ENCODE assay signal across 8 cellular contexts in the genomic region with DNA sequence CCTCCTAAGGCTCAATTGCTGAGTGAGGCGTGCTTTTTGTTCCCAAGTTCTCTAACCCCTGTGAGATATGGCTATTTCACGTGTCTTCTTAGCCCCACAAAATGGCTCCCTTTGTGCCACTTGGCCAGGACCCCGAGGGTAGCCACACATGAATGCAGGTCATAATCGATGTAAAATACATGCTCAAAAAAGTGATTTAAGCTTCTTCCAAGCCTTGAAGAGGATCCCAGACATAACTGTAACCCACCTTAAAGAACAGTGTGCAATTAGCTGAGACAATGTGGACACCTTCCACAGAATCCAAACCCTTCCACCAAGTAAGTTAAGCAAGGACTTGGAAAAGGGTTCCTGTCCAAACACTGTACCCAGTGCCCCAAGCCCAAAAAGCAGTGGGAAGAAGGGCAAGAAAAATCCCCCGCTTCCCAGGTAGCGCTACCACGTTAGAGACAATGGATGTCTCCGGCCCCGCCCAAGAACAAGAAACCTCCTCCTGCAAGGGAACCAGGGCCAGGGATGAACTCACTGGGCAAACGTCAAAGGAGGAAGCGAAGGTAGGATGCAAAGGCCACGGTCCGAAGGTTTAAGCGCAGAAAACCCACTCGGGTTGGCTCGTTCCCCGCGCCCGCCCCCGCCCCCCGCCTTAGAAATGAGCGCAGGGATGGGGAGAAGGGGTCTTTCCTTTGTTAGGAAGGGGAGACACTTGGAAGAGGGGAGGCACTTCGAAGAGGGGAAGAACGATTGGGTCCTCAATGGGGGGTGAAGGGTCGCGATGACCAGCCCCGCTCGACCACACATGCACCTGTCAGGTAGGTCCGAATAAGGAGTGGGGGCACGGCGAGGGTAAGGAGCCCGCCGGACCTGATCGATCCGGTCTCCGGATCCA. TPM values are rescaled to one million over a fixed set of nuclear protein-coding genes. Genes with fewer than 3 reads are reported as not detected.
DNase-seq lines count a peak whose midpoint lies in the region; ATAC-seq and TF ChIP-seq lines count a peak whose summit lies in the region.

No MANE protein-coding gene starts in this region.

- H3K27ac ChIP-seq in CD4-positive, alpha-beta memory T cell (ENCODE audit: low read depth, low read length), result peak overlapping the region; percentile 63
- H3K27ac ChIP-seq in foreskin keratinocyte, result peak overlapping the region; percentile 38
- peak overlapping the region; percentile 92 for H3K27ac ChIP-seq in psoas muscle

- H3K9me3 Mint-ChIP-seq in CD4-positive, alpha-beta memory T cell, result no peaks in the 10 kb centered on the region

- peaks cover 5 to 16% of the 10 kb centered on the region in 2 donors for H3K36me3 Mint-ChIP-seq in CD4-positive, alpha-beta memory T cell

- peaks cover 24% of the 10 kb centered on the region for H3K4me1 ChIP-seq in CD4-positive, alpha-beta memory T cell (ENCODE audit: insufficient read depth, low read length)
- H3K4me1 ChIP-seq in foreskin keratinocyte (peaks cover 12% of the 10 kb centered on the region), psoas muscle (peaks cover 22% of the 10 kb centered on the region)

- no peaks in the 10 kb centered on the region for H3K36me3 ChIP-seq in CD4-positive, alpha-beta memory T cell (ENCODE audit: insufficient read depth, low read length)
- H3K36me3 ChIP-seq in H7 (replicated peaks; ENCODE audit: control insufficient read depth, insufficient read depth, low read length), result peaks cover 2% of the 10 kb centered on the region
- peaks cover under 1 to 6% of the 10 kb centered on the region in 2 donors for H3K36me3 ChIP-seq in psoas muscle (ENCODE audit: insufficient read depth in 1 of 2, low read depth in 1 of 2)

- no peak for ATAC-seq in foreskin keratinocyte
- no peak for ATAC-seq in psoas muscle
- no peak for ATAC-seq in HG03442 (IDR thresholded peaks at IDR 0.05; ENCODE audit: unreplicated experiment)
- ATAC-seq in GM19324 (IDR thresholded peaks at IDR 0.05; ENCODE audit: low FRiP score, unreplicated experiment), result no peak

- H3K9me3 ChIP-seq in CD4-positive, alpha-beta memory T cell (ENCODE audit: control insufficient read depth in 1 of 2, low read length in 2 of 2), result no peaks in the 10 kb centered on the region
- H3K9me3 ChIP-seq in psoas muscle, result no peaks in the 10 kb centered on the region

- peak overlapping the region; percentile 74 to 94 (median 91) for H3K27ac Mint-ChIP-seq in CD4-positive, alpha-beta memory T cell

- POLR2A ChIA-PET in CD4-positive, alpha-beta memory T cell (lab: Charles Lee; ENCODE audit: partially characterized antibody), result interaction anchor here (0.6 to 2.1 kb wide), 18 partner anchors 10 to 118 kb away, joined by 3 to 13 read pairs (median 4); partner anchors contain the start of genes ARMC7, MIF4GD, NT5C and NUP85

- H3K27me3 ChIP-seq in CD4-positive, alpha-beta memory T cell (ENCODE audit: insufficient read depth, low read length), result no peaks in the 10 kb centered on the region
- no peaks in the 10 kb centered on the region for H3K27me3 ChIP-seq in H7 (ENCODE audit: control insufficient read depth, insufficient read depth, low read length)
- no peaks in the 10 kb centered on the region for H3K27me3 ChIP-seq in foreskin keratinocyte
- H3K27me3 ChIP-seq in psoas muscle (ENCODE audit: insufficient read depth in 3 of 3, low read length in 2 of 3), result no peaks in the 10 kb centered on the region

- no peak for DNase-seq in CD4-positive, alpha-beta memory T cell
- DNase-seq in H7, result peak; percentile 76
- DNase-seq in NCI-H446 (lab: John Stamatoyannopoulos, UW), result peak; percentile 23 to 60
- DNase-seq in activated CD8-positive, alpha-beta memory T cell treated with anti-CD3 and anti-CD28 coated beads, Interleukin-2, amount 50 U/mL, for 48 hours, result peak; percentile 70
- DNase-seq in foreskin keratinocyte, result peak in 1 of 2 donors; percentile 23
- DNase-seq in psoas muscle, result peak in 1 of 2 donors; percentile 46

- H3K27me3 Mint-ChIP-seq in CD4-positive, alpha-beta memory T cell, result no peaks in the 10 kb centered on the region

- H3K4me3 Mint-ChIP-seq in CD4-positive, alpha-beta memory T cell, result peak overlapping the region; percentile 89 to 96 (median 94)

- WGBS in psoas muscle, 3 donors, result 7 to 9% (median 8%) methylated on average over 36 of the region's 36 CpGs

- peaks cover 28 to 32% (median 31%) of the 10 kb centered on the region in 4 donors for H3K4me1 Mint-ChIP-seq in CD4-positive, alpha-beta memory T cell

- intact Hi-C loops in CD4-positive, alpha-beta memory T cell (cut with micrococcal nuclease), result loop anchor here (2.0 to 5.0 kb wide), 2 partner anchors 22 to 41 kb away; partner anchors contain the start of gene NT5C
- intact Hi-C loops in psoas muscle (cut with DNase I), result no loop called here

- peak overlapping the region; percentile 40 to 85 for H3K4me3 ChIP-seq in CD4-positive, alpha-beta memory T cell (ENCODE audit: low read length in 2 of 2)
- peak overlapping the region; percentile 99 for H3K4me3 ChIP-seq in H7 (ENCODE audit: insufficient read depth, low read depth, low read length)
- peak overlapping the region; percentile 82 for H3K4me3 ChIP-seq in psoas muscle

- CTCF ChIA-PET in CD4-positive, alpha-beta memory T cell (lab: Charles Lee; ENCODE audit: partially characterized antibody), result interaction anchor here (1.0 to 7.1 kb wide), 3 partner anchors 19 to 39 kb away, joined by 3 to 27 read pairs (median 5); no protein-coding TSS in a partner anchor

- TF ChIP-seq CTCF in foreskin keratinocyte (conservative IDR thresholded peaks at IDR 0.05) (no peak), psoas muscle (IDR thresholded peaks at IDR 0.05) (no peak)

RNA-seq across cellular contexts. Expression of gene JPT1, which starts 1.1 kb away (rescaled TPM):
- total RNA-seq in CD4-positive, alpha-beta memory T cell, result 10 to 100 TPM; 37.8 to 38.9 TPM
- polyA plus RNA-seq in CD4-positive, alpha-beta memory T cell, result 100 to 1,000 TPM; 105 to 130 TPM
- 410 and 454 TPM in 2 replicates for total RNA-seq in H7 (2014; rRNA removed; shearing (Covaris generic))
- total RNA-seq in foreskin keratinocyte, result 463 and 622 TPM in 2 replicates
- polyA plus RNA-seq in foreskin keratinocyte, result 705 and 905 TPM in 2 replicates
- total RNA-seq in psoas muscle, result 100 to 1,000 TPM in 2 of 4 donors, 10 to 100 TPM in 2; 50.1 to 232 (median 85.0) TPM
- 100 to 1,000 TPM in 1 of 3 donors, 10 to 100 TPM in 2; 79.2 to 164 (median 92.6) TPM for polyA plus RNA-seq in psoas muscle

RNA-seq across cellular contexts. Expression of gene NT5C, which starts 21.7 kb away (rescaled TPM):
- 10 to 100 TPM; 40.1 to 46.6 TPM for total RNA-seq in CD4-positive, alpha-beta memory T cell
- 10 to 100 TPM; 22.4 to 32.6 TPM for polyA plus RNA-seq in CD4-positive, alpha-beta memory T cell
- total RNA-seq in H7 (2014; rRNA removed; shearing (Covaris generic)), result 106 and 118 TPM in 2 replicates
- 76.5 and 76.8 TPM in 2 replicates for total RNA-seq in foreskin keratinocyte
- 109 and 111 TPM in 2 replicates for polyA plus RNA-seq in foreskin keratinocyte
- 10 to 100 TPM; 16.4 to 44.2 (median 29.4) TPM for total RNA-seq in psoas muscle
- 10 to 100 TPM; 19.7 to 84.0 (median 56.3) TPM for polyA plus RNA-seq in psoas muscle

RNA-seq across cellular contexts. Expression of gene SUMO2, which starts 29.5 kb away (rescaled TPM):
- total RNA-seq in CD4-positive, alpha-beta memory T cell, result 100 to 1,000 TPM; 255 to 264 TPM
- polyA plus RNA-seq in CD4-positive, alpha-beta memory T cell, result 100 to 1,000 TPM; 302 to 416 TPM
- total RNA-seq in H7 (2014; rRNA removed; shearing (Covaris generic)), result 321 and 329 TPM in 2 replicates
- 284 and 299 TPM in 2 replicates for total RNA-seq in foreskin keratinocyte
- 326 and 355 TPM in 2 replicates for polyA plus RNA-seq in foreskin keratinocyte
- total RNA-seq in psoas muscle, result 100 to 1,000 TPM; 161 to 203 (median 185) TPM
- polyA plus RNA-seq in psoas muscle, result 10 to 100 TPM; 50.1 to 60.4 (median 56.2) TPM

RNA-seq across cellular contexts. Expression of gene ARMC7, which starts 43.4 kb away (rescaled TPM):
- 10 to 100 TPM; 20.0 to 21.9 TPM for total RNA-seq in CD4-positive, alpha-beta memory T cell
- polyA plus RNA-seq in CD4-positive, alpha-beta memory T cell, result 1 to 10 TPM; 1.3 to 3.5 TPM
- 6.2 and 9.5 TPM in 2 replicates for total RNA-seq in H7 (2014; rRNA removed; shearing (Covaris generic))
- total RNA-seq in foreskin keratinocyte (3.5 and 4.4 TPM in 2 replicates), psoas muscle (1 to 10 TPM; 2.7 to 7.0 (median 3.6) TPM)
- polyA plus RNA-seq in foreskin keratinocyte (5.8 and 6.5 TPM in 2 replicates), psoas muscle (1 to 10 TPM; 3.3 to 6.4 (median 4.9) TPM)

RNA-seq across cellular contexts. Expression of gene NUP85, which starts 52.3 kb away (rescaled TPM):
- total RNA-seq in CD4-positive, alpha-beta memory T cell, result 100 to 1,000 TPM; 137 to 164 TPM
- 10 to 100 TPM; 33.4 to 49.1 TPM for polyA plus RNA-seq in CD4-positive, alpha-beta memory T cell
- 61.7 and 62.8 TPM in 2 replicates for total RNA-seq in H7 (2014; rRNA removed; shearing (Covaris generic))
- total RNA-seq in foreskin keratinocyte (74.4 and 81.5 TPM in 2 replicates), psoas muscle (10 to 100 TPM; 19.3 to 32.9 (median 22.0) TPM)
- polyA plus RNA-seq in foreskin keratinocyte (55.9 and 66.9 TPM in 2 replicates), psoas muscle (10 to 100 TPM; 15.1 to 24.7 (median 17.1) TPM)

Comparison
In these comparisons a context has a peak if more than half of its experiments do, and no peak if none do; other contexts are left out.
1. DNase-seq: peak in H7 (single experiment), NCI-H446 (2 of 2) and activated CD8-positive, alpha-beta memory T cell treated with anti-CD3 and anti-CD28 coated beads, Interleukin-2, amount 50 U/mL, for 48 hours (single experiment); none in CD4-positive, alpha-beta memory T cell (0 of 5).
2. H3K27ac ChIP-seq: peak in every context shown above with its lines; median percentile 92 in psoas muscle; 63 in CD4-positive, alpha-beta memory T cell; 38 in foreskin keratinocyte.
3. Peak in every context shown above with its lines, with median percentiles within 50 percentile points of each other: H3K4me3 ChIP-seq.